Comparison of ENCODE assay signal across 11 cellular contexts in the genomic region with DNA sequence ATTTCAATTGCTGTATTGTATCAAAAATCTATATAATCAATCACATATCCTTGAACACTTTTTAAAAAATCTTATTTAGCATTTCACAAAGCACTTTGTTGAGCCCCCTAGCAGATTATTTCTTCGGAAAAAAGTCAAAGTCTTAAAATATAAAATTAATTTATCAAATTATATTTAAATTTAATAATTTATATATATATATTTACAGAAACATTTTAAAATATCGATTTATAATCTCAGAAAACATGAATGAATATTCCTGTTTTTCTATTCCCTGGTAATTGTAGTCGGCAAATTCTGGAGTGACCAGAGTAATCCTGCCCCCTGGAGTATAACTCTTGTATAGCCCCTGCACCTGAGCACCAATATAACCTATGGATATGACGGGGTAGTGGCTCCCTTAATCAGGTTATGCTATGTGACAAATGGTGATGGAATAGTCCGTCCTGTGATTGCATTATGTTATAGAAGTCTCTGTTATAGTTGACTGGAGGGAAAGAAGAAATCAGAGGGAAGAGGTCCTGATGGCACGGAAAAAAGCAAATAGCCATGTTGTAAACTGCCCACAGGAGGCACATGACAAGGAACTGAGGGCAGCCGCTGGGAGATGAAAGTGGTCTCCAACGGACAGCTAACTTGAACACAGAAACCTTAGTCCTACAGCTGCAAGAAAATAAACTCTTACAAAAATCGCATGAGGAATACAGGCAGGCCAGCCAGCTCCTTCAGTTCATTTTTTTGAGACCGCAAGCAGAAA.
DNase-seq lines count a peak whose midpoint lies in the region; FAIRE-seq and TF ChIP-seq lines count a peak whose summit lies in the region.
"Had no signal": no experiment of that assay in that cellular context is flagged by ENCODE, and none has a peak within 500 bp of the region (broad histone marks: within the 10 kb centered on the region; RNA-seq: fewer than 3 reads in every experiment).

No MANE protein-coding gene starts in this region.

- peak; percentile 39 for DNase-seq in DMS 273 (lab: John Stamatoyannopoulos, UW; ENCODE audit: unreplicated experiment)
- no peak for DNase-seq in DMS 273 treated with DMSO at 0.1 percent for 48 hours (lab: John Stamatoyannopoulos, UW)
- DNase-seq in M059J (ENCODE audit: low read depth), result peak; percentile 16
- DNase-seq in NOMO-1 treated with DMSO at 0.1 percent for 48 hours (lab: John Stamatoyannopoulos, UW; ENCODE audit: unreplicated experiment), result no peak
- no peak for DNase-seq in activated effector memory CD4-positive, alpha-beta T cell treated with anti-CD3 and anti-CD28 coated beads, Interleukin-2, amount 50 U/mL, for 16 hours
- no peak for DNase-seq in cardiac septum (ENCODE audit: low spot score)
- DNase-seq: T-helper 1 cell, upper lobe of left lung had no signal

- H3K9me3 Mint-ChIP-seq in nephron, result no peaks in the 10 kb centered on the region

- FAIRE-seq in TTC549 (lab: Jason Lieb, UNC), result peak; percentile 63
- FAIRE-seq: astrocyte had no signal

- TF ChIP-seq CTCF in nephron (IDR thresholded peaks at IDR 0.05; ENCODE audit: unreplicated experiment in 3 of 3), result peak; percentile 24 to 45 (median 35)

- H3K27me3 Mint-ChIP-seq in nephron (ENCODE audit: low read depth), result no peaks in the 10 kb centered on the region

- H3K27ac Mint-ChIP-seq in nephron, result no peak overlapping the region

- no peaks in the 10 kb centered on the region for H3K4me1 Mint-ChIP-seq in nephron

- no peaks in the 10 kb centered on the region for H3K36me3 Mint-ChIP-seq in nephron (ENCODE audit: low read depth)

- no peak overlapping the region for H3K4me3 Mint-ChIP-seq in nephron

- intact Hi-C loops in cardiac septum (cut with DNase I), result no loop called here

Comparison
In these comparisons a context has a peak if more than half of its experiments do, and no peak if none do; other contexts are left out.
1. DNase-seq: peak in DMS 273 (single experiment) and M059J (single experiment); none in DMS 273 treated with DMSO at 0.1 percent for 48 hours (single experiment), NOMO-1 treated with DMSO at 0.1 percent for 48 hours (single experiment), activated effector memory CD4-positive, alpha-beta T cell treated with anti-CD3 and anti-CD28 coated beads, Interleukin-2, amount 50 U/mL, for 16 hours (single experiment) and cardiac septum (single experiment).